In the genomic region with DNA sequence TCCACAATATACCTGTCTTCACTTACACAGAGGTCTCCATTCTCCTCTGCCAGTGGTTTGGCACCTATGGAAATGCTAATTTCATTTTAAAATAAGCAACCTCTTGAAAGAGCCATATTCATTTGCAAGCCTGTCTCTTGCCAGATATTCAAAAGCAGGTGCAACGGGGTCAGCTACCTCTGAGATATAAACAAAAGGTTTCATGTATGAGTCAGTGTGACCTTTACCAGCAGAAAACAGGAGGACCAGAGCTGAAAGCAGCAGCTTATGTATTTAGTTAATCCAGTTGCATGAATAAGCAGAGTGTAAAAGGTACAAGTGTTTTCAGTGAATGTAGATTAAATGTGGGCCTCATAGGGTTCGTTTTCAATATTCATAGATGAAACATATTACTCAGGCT, we compare ENCODE assay signal across 11 cellular contexts. TPM values are rescaled to one million over a fixed set of nuclear protein-coding genes. Genes with fewer than 3 reads are reported as not detected.
DNase-seq lines count a peak whose midpoint lies in the region; ATAC-seq and TF ChIP-seq lines count a peak whose summit lies in the region.
"Had no signal": no experiment of that assay in that cellular context is flagged by ENCODE, and none has a peak within 500 bp of the region (broad histone marks: within the 10 kb centered on the region; RNA-seq: fewer than 3 reads in every experiment).

No MANE protein-coding gene starts in this region.

- no peak overlapping the region for H4K5ac ChIP-seq in IMR-90 (ENCODE audit: low read depth, low read length)

- peak; percentile 49 for ATAC-seq in GM19035 (IDR thresholded peaks at IDR 0.05; ENCODE audit: unreplicated experiment)
- no peak for ATAC-seq in IMR-90 (ENCODE audit: low read depth)
- no peak for ATAC-seq in HG03196 (IDR thresholded peaks at IDR 0.05; ENCODE audit: unreplicated experiment)
- ATAC-seq: body of pancreas had no signal

- H4K91ac ChIP-seq in IMR-90 (ENCODE audit: insufficient read depth, low read depth, low read length), result no peak overlapping the region

- TF ChIP-seq CTCF in IMR-90 (conservative IDR thresholded peaks at IDR 0.05; ENCODE audit: low read depth, low read length), result no peak
- no peak for TF ChIP-seq CTCF in thyroid gland (IDR thresholded peaks at IDR 0.05)

- no peaks in the 10 kb centered on the region for H3K9me3 ChIP-seq in IMR-90 (ENCODE audit: control insufficient read depth, insufficient read depth, low read length)
- H3K9me3 ChIP-seq in SJCRH30 (replicated peaks), result no peaks in the 10 kb centered on the region
- H3K9me3 ChIP-seq in thyroid gland, result no peaks in the 10 kb centered on the region
- H3K9me3 ChIP-seq: body of pancreas had no signal

- dilution Hi-C loops in IMR-90 (cut with HindIII; ENCODE audit: low sequenced_read_pairs, unreplicated experiment), result no loop called here

- no CpG with 5 or more reads among the region's 2 CpGs for WGBS in IMR-90 (ENCODE audit: extremely low coverage in 2 of 2, insufficient read length in 1 of 2), 2 experiments
- 78 to 85% methylated on average over 2 of the region's 2 CpGs for WGBS in thyroid gland, 2 donors

- H3K4ac ChIP-seq in IMR-90 (ENCODE audit: low read depth, low read length), result no peak overlapping the region

- H3K18ac ChIP-seq in IMR-90 (ENCODE audit: low read depth, low read length), result no peak overlapping the region

- H4K8ac ChIP-seq in IMR-90 (ENCODE audit: low read depth in 2 of 2, low read length in 2 of 2), result no peak overlapping the region

- no peak overlapping the region for H2BK5ac ChIP-seq in IMR-90 (ENCODE audit: low read depth, low read length, poor library complexity, severe bottlenecking)

- TF ChIP-seq POLR2A in IMR-90 (IDR thresholded peaks at IDR 0.05; ENCODE audit: low read depth, low read length) (no peak), thyroid gland (IDR thresholded peaks at IDR 0.05) (no peak)

- intact Hi-C loops in IMR-90 (cut with micrococcal nuclease), result no loop called here
- intact Hi-C loops in thyroid gland (cut with DNase I), result no loop called here

- no peak for TF ChIP-seq RAD21 in IMR-90 (IDR thresholded peaks at IDR 0.05; ENCODE audit: low read length)

- no peak overlapping the region for H2BK20ac ChIP-seq in IMR-90 (ENCODE audit: low read depth, low read length)

- H3K79me1 ChIP-seq in IMR-90 (ENCODE audit: low read depth in 1 of 2, low read length in 2 of 2), result no peaks in the 10 kb centered on the region

- H2BK120ac ChIP-seq in IMR-90 (ENCODE audit: low read depth, low read length), result no peak overlapping the region

- H4K20me1 ChIP-seq in IMR-90 (ENCODE audit: insufficient read depth, low read length), result no peaks in the 10 kb centered on the region

- H3K23ac ChIP-seq in IMR-90 (ENCODE audit: low read depth, low read length), result no peak overlapping the region

- no peak overlapping the region for H3K4me2 ChIP-seq in IMR-90 (ENCODE audit: low read depth, low read length)

- H3K9me1 ChIP-seq in IMR-90 (ENCODE audit: insufficient read depth, low read length), result no peaks in the 10 kb centered on the region

- no peak overlapping the region for H3K4me3 ChIP-seq in IMR-90 (ENCODE audit: insufficient read depth, low read depth, low read length)
- H3K4me3 ChIP-seq in SJCRH30, result no peak overlapping the region
- H3K4me3 ChIP-seq in thyroid gland (replicated peaks in 1 of 3), result no peak overlapping the region
- H3K4me3 ChIP-seq: body of pancreas had no signal

- H3K27ac ChIP-seq in IMR-90 (ENCODE audit: insufficient read depth, low read length), result no peak overlapping the region
- H3K27ac ChIP-seq in SJCRH30, result peak overlapping the region; percentile 61
- no peak overlapping the region for H3K27ac ChIP-seq in thyroid gland
- H3K27ac ChIP-seq: body of pancreas had no signal

- H3K4me1 ChIP-seq in IMR-90 (ENCODE audit: control insufficient read depth, insufficient read depth, low read length), result peaks cover 3% of the 10 kb centered on the region; the same call in 1 of the 2 replicates
- peaks cover 20% of the 10 kb centered on the region for H3K4me1 ChIP-seq in SJCRH30
- peaks cover 0 to 8% of the 10 kb centered on the region in 2 donors for H3K4me1 ChIP-seq in thyroid gland
- H3K4me1 ChIP-seq: body of pancreas had no signal

- BruUV-seq in IMR-90 (replicated peaks; lab: Mats Ljungman, UMichigan), result no TSS peak

- DNase-seq in IMR-90, result peak; percentile 33
- DNase-seq in SJCRH30, result peak; percentile 72 to 81
- peak; percentile 55 for DNase-seq in mucosa of gallbladder (ENCODE audit: low spot score)
- no peak for DNase-seq in SKM-1 treated with dmso at 0.1 percent for 144 hours (lab: John Stamatoyannopoulos, UW; ENCODE audit: unreplicated experiment)
- no peak for DNase-seq in thyroid gland
- DNase-seq in NCI-H1930 (lab: John Stamatoyannopoulos, UW), result no peak
- DNase-seq: DMS79, mammary epithelial cell had no signal

- no peak overlapping the region for H3K9ac ChIP-seq in IMR-90 (ENCODE audit: low read depth, low read length)

- H2AK5ac ChIP-seq in IMR-90 (ENCODE audit: low read depth, low read length), result no peak overlapping the region

- no peak overlapping the region for H3K56ac ChIP-seq in IMR-90 (ENCODE audit: extremely low read depth, insufficient read depth, low read length)

- in situ Hi-C loops in IMR-90 (cut with MboI; ENCODE audit: low sequenced_read_pairs), result no loop called here

- H3K27me3 ChIP-seq in IMR-90 (ENCODE audit: control insufficient read depth, insufficient read depth, low read length), result no peaks in the 10 kb centered on the region
- no peaks in the 10 kb centered on the region for H3K27me3 ChIP-seq in SJCRH30
- H3K27me3 ChIP-seq in thyroid gland, result no peaks in the 10 kb centered on the region
- H3K27me3 ChIP-seq: body of pancreas had no signal

- H2AFZ ChIP-seq in IMR-90 (replicated peaks; ENCODE audit: low read length, poor library complexity), result no peak overlapping the region

- H2BK15ac ChIP-seq in IMR-90 (ENCODE audit: low read depth, low read length), result no peak overlapping the region

- POLR2A ChIA-PET in IMR-90 (lab: Charles Lee; ENCODE audit: unreplicated experiment), result no interaction called here

- CTCF ChIA-PET in IMR-90 (lab: Yijun Ruan, JAX), result no interaction called here

- no peak overlapping the region for H3K14ac ChIP-seq in IMR-90 (replicated peaks; ENCODE audit: low read depth, low read length)

- no peak overlapping the region for H2AK9ac ChIP-seq in IMR-90 (replicated peaks; ENCODE audit: low read depth, low read length, poor library complexity)

- H3K36me3 ChIP-seq in IMR-90 (ENCODE audit: control insufficient read depth, insufficient read depth, low read length) (no peaks in the 10 kb centered on the region), SJCRH30 (no peaks in the 10 kb centered on the region), thyroid gland (no peaks in the 10 kb centered on the region)

TF ChIP-seq in IMR-90, 13 proteins besides CTCF, POLR2A, EP300 and RAD21:
- TF ChIP-seq MAFK (IDR thresholded peaks at IDR 0.05; ENCODE audit: low read depth, low read length), result no peak
- no peak for TF ChIP-seq RFX5 (IDR thresholded peaks at IDR 0.05; ENCODE audit: low read depth, low read length)
- no peak for TF ChIP-seq SMC3 (IDR thresholded peaks at IDR 0.05; ENCODE audit: low read depth, low read length)
- no peak for TF ChIP-seq MAZ (IDR thresholded peaks at IDR 0.05; ENCODE audit: borderline replicate concordance, low read depth, low read length)
- no peak for TF ChIP-seq CHD1 (IDR thresholded peaks at IDR 0.05; ENCODE audit: low read depth, low read length)
- no peak for TF ChIP-seq BHLHE40 (IDR thresholded peaks at IDR 0.05; ENCODE audit: low read depth, low read length)
- TF ChIP-seq, protein P1, sequence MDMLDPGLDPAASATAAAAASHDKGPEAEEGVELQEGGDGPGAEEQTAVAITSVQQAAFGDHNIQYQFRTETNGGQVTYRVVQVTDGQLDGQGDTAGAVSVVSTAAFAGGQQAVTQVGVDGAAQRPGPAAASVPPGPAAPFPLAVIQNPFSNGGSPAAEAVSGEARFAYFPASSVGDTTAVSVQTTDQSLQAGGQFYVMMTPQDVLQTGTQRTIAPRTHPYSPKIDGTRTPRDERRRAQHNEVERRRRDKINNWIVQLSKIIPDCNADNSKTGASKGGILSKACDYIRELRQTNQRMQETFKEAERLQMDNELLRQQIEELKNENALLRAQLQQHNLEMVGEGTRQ (IDR thresholded peaks at IDR 0.05; ENCODE audit: low read depth, low read length), result no peak
- TF ChIP-seq NFE2L2 (IDR thresholded peaks at IDR 0.05; ENCODE audit: low read depth, low read length), result no peak
- no peak for TF ChIP-seq RCOR1 (IDR thresholded peaks at IDR 0.05; ENCODE audit: insufficient replicate concordance, low read length)
- no peak for TF ChIP-seq MXI1 (IDR thresholded peaks at IDR 0.05; ENCODE audit: borderline replicate concordance, low read depth, low read length)
- TF ChIP-seq, protein P2, sequence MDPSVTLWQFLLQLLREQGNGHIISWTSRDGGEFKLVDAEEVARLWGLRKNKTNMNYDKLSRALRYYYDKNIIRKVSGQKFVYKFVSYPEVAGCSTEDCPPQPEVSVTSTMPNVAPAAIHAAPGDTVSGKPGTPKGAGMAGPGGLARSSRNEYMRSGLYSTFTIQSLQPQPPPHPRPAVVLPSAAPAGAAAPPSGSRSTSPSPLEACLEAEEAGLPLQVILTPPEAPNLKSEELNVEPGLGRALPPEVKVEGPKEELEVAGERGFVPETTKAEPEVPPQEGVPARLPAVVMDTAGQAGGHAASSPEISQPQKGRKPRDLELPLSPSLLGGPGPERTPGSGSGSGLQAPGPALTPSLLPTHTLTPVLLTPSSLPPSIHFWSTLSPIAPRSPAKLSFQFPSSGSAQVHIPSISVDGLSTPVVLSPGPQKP (IDR thresholded peaks at IDR 0.05; ENCODE audit: borderline replicate concordance, low read depth, low read length), result no peak
- no peak for TF ChIP-seq FOS (IDR thresholded peaks at IDR 0.05; ENCODE audit: low read depth, low read length)
- no peak for TF ChIP-seq CEBPB (IDR thresholded peaks at IDR 0.05; ENCODE audit: low read depth, low read length)

RNA-seq across cellular contexts. Expression of a gene that starts 56.0 kb away (rescaled TPM):
- total RNA-seq in IMR-90 (2012; rRNA removed), result 10.8 and 16.9 TPM in 2 replicates
- polyA plus RNA-seq in IMR-90 (2012; rRNA removed), result 3.5 and 3.9 TPM in 2 replicates
- polyA plus RNA-seq in IMR-90 (2012; cell fraction: cytosol; rRNA removed), result 1.6 and 2.1 TPM in 2 replicates
- 6.7 and 15.5 TPM in 2 replicates for polyA plus RNA-seq in IMR-90 (2012; cell fraction: nucleus; rRNA removed; ENCODE audit: low replicate concordance)
- 11.5 and 13.0 TPM in 2 replicates for total RNA-seq in SJCRH30 (2014; rRNA removed; shearing (Covaris generic))
- 26.6 TPM for total RNA-seq in mucosa of gallbladder
- total RNA-seq in thyroid gland, result 10 to 100 TPM; 18.4 to 40.3 (median 27.7) TPM

Comparison
In these comparisons a context has a peak if more than half of its experiments do, and no peak if none do; other contexts are left out.
1. DNase-seq: peak in IMR-90 (single experiment), SJCRH30 (2 of 2) and mucosa of gallbladder (single experiment); none in SKM-1 treated with dmso at 0.1 percent for 144 hours (single experiment), thyroid gland (0 of 2) and NCI-H1930 (0 of 2).